33 cellular contexts compared by ENCODE assay signal in the genomic region with DNA sequence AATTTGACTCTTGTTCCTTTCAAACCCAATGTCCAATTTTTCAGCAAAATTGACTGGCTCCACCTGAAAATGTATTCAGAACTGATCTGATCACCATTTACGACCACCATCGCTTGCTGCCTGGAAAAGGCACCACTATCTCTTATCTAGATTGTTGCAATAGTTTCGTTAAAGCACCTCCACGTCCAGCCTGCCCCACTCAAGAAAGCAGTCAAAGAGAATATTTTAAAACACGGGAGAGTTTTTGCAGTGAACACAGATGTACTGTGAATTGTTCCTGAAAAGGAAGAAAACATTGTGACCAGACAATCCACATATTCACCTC. TPM values are rescaled to one million over a fixed set of nuclear protein-coding genes. Genes with fewer than 3 reads are reported as not detected.
"Had no signal": no experiment of that assay in that cellular context is flagged by ENCODE, and none has a peak within 500 bp of the region (broad histone marks: within the 10 kb centered on the region; RNA-seq: fewer than 3 reads in every experiment).

No MANE protein-coding gene starts in this region.

- H3K4me1 ChIP-seq: colonic mucosa, esophagus squamous epithelium, gastrocnemius medialis, heart right ventricle, left lung, lower lobe of right lung had no signal

- H3K9me3 ChIP-seq: colonic mucosa, gastrocnemius medialis, heart right ventricle, left lung, lower lobe of right lung had no signal

- H3K27ac Mint-ChIP-seq: dendritic cell treated with granulocyte-macrophage colony-stimulating factor and Interleukin-4, amounts not matched to agents 40 ng/mL and 50 ng/mL, for 4 days; effector memory CD8-positive, alpha-beta T cell; endodermal cell had no signal

- H3K4me3 ChIP-seq: colonic mucosa, esophagus squamous epithelium, gastrocnemius medialis, heart right ventricle, left lung, lower lobe of right lung had no signal

- FAIRE-seq: endometrium, islet of Langerhans, keratinocyte had no signal

- H3K27me3 Mint-ChIP-seq: dendritic cell treated with granulocyte-macrophage colony-stimulating factor and Interleukin-4, amounts not matched to agents 40 ng/mL and 50 ng/mL, for 4 days; effector memory CD8-positive, alpha-beta T cell had no signal

- H3K27me3 ChIP-seq: colonic mucosa, esophagus squamous epithelium, gastrocnemius medialis, heart right ventricle, left lung had no signal

- H3K27ac ChIP-seq: colonic mucosa, epithelial cell of prostate, esophagus squamous epithelium, gastrocnemius medialis, heart right ventricle, left lung, lower lobe of right lung had no signal

- DNase-seq: colonic mucosa; cortex of kidney; effector CD8-positive, alpha-beta T cell; effector memory CD8-positive, alpha-beta T cell; endodermal cell; erythroblast; esophagus squamous epithelium; foreskin fibroblast; foreskin melanocyte; gastrocnemius medialis; glutamatergic neuron; head of caudate nucleus; heart right ventricle; hippocampal formation; left cardiac atrium; left lung; left ventricle myocardium superior; lower lobe of right lung; mesenchymal stem cell; midbrain had no signal

- H3K4me3 Mint-ChIP-seq: dendritic cell treated with granulocyte-macrophage colony-stimulating factor and Interleukin-4, amounts not matched to agents 40 ng/mL and 50 ng/mL, for 4 days; effector memory CD8-positive, alpha-beta T cell; endodermal cell had no signal

- H3K36me3 ChIP-seq: colonic mucosa, esophagus squamous epithelium, gastrocnemius medialis, heart right ventricle, left lung, lower lobe of right lung had no signal

- ATAC-seq: effector memory CD8-positive, alpha-beta T cell; esophagus mucosa; gastrocnemius medialis; heart right ventricle; left cardiac atrium; left lung; left ventricle myocardium superior; lower lobe of right lung had no signal

- H3K9me3 Mint-ChIP-seq: dendritic cell treated with granulocyte-macrophage colony-stimulating factor and Interleukin-4, amounts not matched to agents 40 ng/mL and 50 ng/mL, for 4 days had no signal

RNA-seq across cellular contexts. Expression of a gene that starts 4.0 kb away (rescaled TPM):
- total RNA-seq: colonic mucosa, dermis microvascular lymphatic vessel endothelial cell, endodermal cell, esophagus mucosa, esophagus squamous epithelium, gastrocnemius medialis, glomerular endothelial cell, heart right ventricle, kidney epithelial cell, left cardiac atrium, left lung, left ventricle myocardium superior, lower leg skin, lower lobe of right lung, lung microvascular endothelial cell, mononuclear cell, mucosa of gallbladder had no signal
- polyA plus RNA-seq: heart right ventricle, keratinocyte had no signal

RNA-seq across cellular contexts. Expression of a gene that starts 21.7 kb away (rescaled TPM):
- total RNA-seq: colonic mucosa, dermis microvascular lymphatic vessel endothelial cell, endodermal cell, esophagus mucosa, esophagus squamous epithelium, gastrocnemius medialis, glomerular endothelial cell, heart right ventricle, kidney epithelial cell, left cardiac atrium, left lung, left ventricle myocardium superior, lower leg skin, lower lobe of right lung, lung microvascular endothelial cell, mononuclear cell, mucosa of gallbladder had no signal
- polyA plus RNA-seq: heart right ventricle, keratinocyte had no signal

RNA-seq across cellular contexts. Expression of a gene that starts 49.7 kb away (rescaled TPM):
- total RNA-seq: dermis microvascular lymphatic vessel endothelial cell, esophagus mucosa, left ventricle myocardium superior, lung microvascular endothelial cell had no signal
